In genomic region chr7:135509589-135509838, GRCh38 we compare ENCODE assay signal across 10 cellular contexts. TPM values are rescaled to one million over a fixed set of nuclear protein-coding genes. Genes with fewer than 3 reads are reported as not detected.
A peak's percentile ranks its signal among the peaks of the same experiment; 100 is the strongest.
DNase-seq lines count a peak whose midpoint lies in the region; ATAC-seq and TF ChIP-seq lines count a peak whose summit lies in the region.
"Had no signal": no experiment of that assay in that cellular context is flagged by ENCODE, and none has a peak within 500 bp of the region (broad histone marks: within the 10 kb centered on the region; RNA-seq: fewer than 3 reads in every experiment).

No MANE protein-coding gene starts in this region.

- peak overlapping the region; percentile 77 to 94 for H3K9ac ChIP-seq in colonic mucosa (ENCODE audit: low read depth in 2 of 2, low read length in 2 of 2)

- no peaks in the 10 kb centered on the region for H3K27me3 ChIP-seq in colonic mucosa

- CTCF ChIA-PET in activated CD4-positive, alpha-beta T cell treated with anti-CD3 and anti-CD28 coated beads for 36 hours (lab: Charles Lee): interaction anchor here (0.6 to 0.8 kb wide), 4 partner anchors 9 to 153 kb away, joined by 3 to 5 read pairs (median 3); partner anchors contain the start of gene STMP1

- H3K27ac Mint-ChIP-seq in natural killer cell: no peak overlapping the region
- no peak overlapping the region for H3K27ac Mint-ChIP-seq in activated CD4-positive, alpha-beta T cell treated with anti-CD3 and anti-CD28 coated beads for 36 hours
- H3K27ac Mint-ChIP-seq: IgD-negative memory B cell had no signal

- TF ChIP-seq CTCF in colonic mucosa (IDR thresholded peaks at IDR 0.05) (no peak), mucosa of descending colon (IDR thresholded peaks at IDR 0.05) (no peak), natural killer cell (IDR thresholded peaks at IDR 0.05) (no peak)

- peak overlapping the region; percentile 89 for H3K27ac ChIP-seq in colonic mucosa

- H3K4me1 ChIP-seq in colonic mucosa (no peaks in the 10 kb centered on the region), mucosa of descending colon (ENCODE audit: low read depth) (peaks cover 10% of the 10 kb centered on the region)

- H3K4me3 Mint-ChIP-seq in natural killer cell: no peak overlapping the region
- no peak overlapping the region for H3K4me3 Mint-ChIP-seq in activated CD4-positive, alpha-beta T cell treated with anti-CD3 and anti-CD28 coated beads for 36 hours
- H3K4me3 Mint-ChIP-seq: activated T-cell treated with anti-CD3 and anti-CD28 coated beads, Interleukin-2, amount 50 U/mL, for 4 hours; IgD-negative memory B cell had no signal

- no peak for ATAC-seq in mucosa of descending colon
- no peak for ATAC-seq in natural killer cell
- no peak for ATAC-seq in activated CD4-positive, alpha-beta T cell treated with anti-CD3 and anti-CD28 coated beads for 36 hours

- no peaks in the 10 kb centered on the region for H3K36me3 Mint-ChIP-seq in natural killer cell
- H3K36me3 Mint-ChIP-seq in activated CD4-positive, alpha-beta T cell treated with anti-CD3 and anti-CD28 coated beads for 36 hours (ENCODE audit: low read depth): peaks cover 8% of the 10 kb centered on the region
- H3K36me3 Mint-ChIP-seq: IgD-negative memory B cell had no signal

- DNase-seq in AG08395 (ENCODE audit: low spot score) (peak; percentile 40), colonic mucosa (no peak), mucosa of descending colon (no peak), globus pallidus (ENCODE audit: low spot score) (no peak), NCI-H526 (lab: John Stamatoyannopoulos, UW) (no peak), natural killer cell (no peak)
- DNase-seq in Jurkat, Clone E6-1 (ENCODE audit: low read depth, low spot score): peak; percentile 45
- no peak for DNase-seq in activated CD4-positive, alpha-beta T cell treated with anti-CD3 and anti-CD28 coated beads for 36 hours

- intact Hi-C loops in colonic mucosa (cut with DNase I) (loop anchor here (5.0 kb wide), 1 partner anchor 48 kb away; the partner anchor contains the start of gene NUP205), mucosa of descending colon (cut with DNase I, micrococcal nuclease) (no loop called here), natural killer cell (cut with micrococcal nuclease) (loop anchor here (5.0 kb wide), 1 partner anchor 297 kb away; the partner anchor contains the start of gene WDR91)
- intact Hi-C loops in activated CD4-positive, alpha-beta T cell treated with anti-CD3 and anti-CD28 coated beads for 36 hours (cut with DNase I, micrococcal nuclease): loop anchor here (1.0 to 2.0 kb wide), 3 partner anchors 49 to 97 kb away; no protein-coding TSS in a partner anchor

- H3K36me3 ChIP-seq in colonic mucosa: no peaks in the 10 kb centered on the region
- H3K36me3 ChIP-seq in mucosa of descending colon (ENCODE audit: low read depth): no peaks in the 10 kb centered on the region

- H3K9me3 ChIP-seq in colonic mucosa: no peaks in the 10 kb centered on the region
- no peaks in the 10 kb centered on the region for H3K9me3 ChIP-seq in mucosa of descending colon

- peak overlapping the region; percentile 79 for H3K4me3 ChIP-seq in Jurkat, Clone E6-1 (ENCODE audit: low read length)
- peak overlapping the region; percentile 76 for H3K4me3 ChIP-seq in colonic mucosa
- peak overlapping the region; percentile 69 for H3K4me3 ChIP-seq in mucosa of descending colon

- no peaks in the 10 kb centered on the region for H3K9me3 Mint-ChIP-seq in natural killer cell
- H3K9me3 Mint-ChIP-seq in activated CD4-positive, alpha-beta T cell treated with anti-CD3 and anti-CD28 coated beads for 36 hours (ENCODE audit: low read depth): no peaks in the 10 kb centered on the region
- H3K9me3 Mint-ChIP-seq: activated T-cell treated with anti-CD3 and anti-CD28 coated beads, Interleukin-2, amount 50 U/mL, for 4 hours; IgD-negative memory B cell had no signal

- H3K27me3 Mint-ChIP-seq in natural killer cell (ENCODE audit: low read depth in 2 of 2): no peaks in the 10 kb centered on the region
- H3K27me3 Mint-ChIP-seq in activated CD4-positive, alpha-beta T cell treated with anti-CD3 and anti-CD28 coated beads for 36 hours: no peaks in the 10 kb centered on the region
- H3K27me3 Mint-ChIP-seq: IgD-negative memory B cell had no signal

- peaks cover 8 to 9% of the 10 kb centered on the region in 2 donors for H3K4me1 Mint-ChIP-seq in natural killer cell
- peaks cover 20% of the 10 kb centered on the region for H3K4me1 Mint-ChIP-seq in activated CD4-positive, alpha-beta T cell treated with anti-CD3 and anti-CD28 coated beads for 36 hours

- POLR2A ChIA-PET in activated CD4-positive, alpha-beta T cell treated with anti-CD3 and anti-CD28 coated beads for 36 hours (lab: Charles Lee): interaction anchor here (0.5 kb wide), 1 partner anchor 297 kb away, joined by 8 read pairs; no protein-coding TSS in a partner anchor

RNA-seq across cellular contexts. Expression of gene CNOT4, which starts 0.4 kb away (rescaled TPM):
- 8.3 TPM for polyA plus RNA-seq in Jurkat, Clone E6-1 (2012; ENCODE audit: insufficient read depth, insufficient read length)
- total RNA-seq in colonic mucosa (10 to 100 TPM; 14.7 to 20.9 TPM), mucosa of descending colon (10 to 100 TPM; 18.3 to 37.2 (median 22.1) TPM), natural killer cell (10 to 100 TPM; 40.6 to 47.1 (median 40.7) TPM)
- total RNA-seq in activated CD4-positive, alpha-beta T cell treated with anti-CD3 and anti-CD28 coated beads for 36 hours: 10 to 100 TPM; 17.7 to 22.6 TPM

RNA-seq across cellular contexts. Expression of gene NUP205, which starts 48.2 kb away (rescaled TPM):
- 91.0 TPM for polyA plus RNA-seq in Jurkat, Clone E6-1 (2012; ENCODE audit: insufficient read depth, insufficient read length)
- total RNA-seq in colonic mucosa (10 to 100 TPM; 38.0 to 58.4 TPM), mucosa of descending colon (10 to 100 TPM; 32.5 to 38.9 (median 37.3) TPM), natural killer cell (10 to 100 TPM; 45.6 to 55.1 (median 53.7) TPM)
- 100 to 1,000 TPM; 150 to 165 TPM for total RNA-seq in activated CD4-positive, alpha-beta T cell treated with anti-CD3 and anti-CD28 coated beads for 36 hours

Comparison
In these comparisons a context has a peak if more than half of its experiments do, and no peak if none do; other contexts are left out.
1. DNase-seq: peak in AG08395 (single experiment) and Jurkat, Clone E6-1 (single experiment); none in colonic mucosa (single experiment), mucosa of descending colon (0 of 3), globus pallidus (single experiment), NCI-H526 (0 of 2), natural killer cell (single experiment) and activated CD4-positive, alpha-beta T cell treated with anti-CD3 and anti-CD28 coated beads for 36 hours (single experiment).
2. intact Hi-C loops: an anchor here in colonic mucosa (5.0 kb wide), natural killer cell (5.0 kb wide) and activated CD4-positive, alpha-beta T cell treated with anti-CD3 and anti-CD28 coated beads for 36 hours (1.0 to 2.0 kb wide); none called in mucosa of descending colon.
3. Peak in every context shown above with its lines, with median percentiles within 50 percentile points of each other: H3K4me3 ChIP-seq.